Comparison of ENCODE assay signal across 17 cellular contexts in genomic region chr10:21238044-21238443, GRCh38.
DNase-seq lines count a peak whose midpoint lies in the region; ATAC-seq and TF ChIP-seq lines count a peak whose summit lies in the region.
"Had no signal": no experiment of that assay in that cellular context is flagged by ENCODE, and none has a peak within 500 bp of the region (broad histone marks: within the 10 kb centered on the region; RNA-seq: fewer than 3 reads in every experiment).

No MANE protein-coding gene starts in this region.

- no peaks in the 10 kb centered on the region for H3K27me3 ChIP-seq in dorsolateral prefrontal cortex
- H3K27me3 ChIP-seq: SJSA1 had no signal

- ATAC-seq in mucosa of descending colon, result peak; percentile 52
- ATAC-seq in HG02970 (IDR thresholded peaks at IDR 0.05; ENCODE audit: low FRiP score, unreplicated experiment), result no peak
- ATAC-seq: A549 had no signal

- H3K4me3 ChIP-seq in mucosa of descending colon, result no peak overlapping the region
- H3K4me3 ChIP-seq in dorsolateral prefrontal cortex, result no peak overlapping the region
- H3K4me3 ChIP-seq: A549, SJSA1 had no signal

- no peaks in the 10 kb centered on the region for H3K4me1 ChIP-seq in mucosa of descending colon (ENCODE audit: low read depth)
- H3K4me1 ChIP-seq: A549, SJSA1 had no signal

- no peaks in the 10 kb centered on the region for H3K36me3 ChIP-seq in mucosa of descending colon (ENCODE audit: low read depth)
- H3K36me3 ChIP-seq: SJSA1 had no signal

- no peaks in the 10 kb centered on the region for H3K9me3 ChIP-seq in mucosa of descending colon
- H3K9me3 ChIP-seq: A549, SJSA1 had no signal

- DNase-seq in DMS53 (lab: John Stamatoyannopoulos, UW) (peak; percentile 72), NCI-H146 (lab: John Stamatoyannopoulos, UW) (peak; percentile 50), NCI-H748 treated with DMSO at 0.1 percent for 48 hours (lab: John Stamatoyannopoulos, UW) (peak; percentile 29), mucosa of descending colon (no peak), dorsolateral prefrontal cortex (no peak)
- no peak for DNase-seq in stimulated activated CD4-positive, alpha-beta T cell treated with anti-CD3 and anti-CD28 coated beads, Interleukin-4, amount 100 ng/mL, for 4 hours
- no peak for DNase-seq in stimulated activated naive CD4-positive, alpha-beta T cell (lab: John Stamatoyannopoulos, UW)
- DNase-seq: GOT3, Karpas-422, NCI-H1048, NCI-H1417 treated with DMSO at 0.1 percent for 48 hours, NCI-H1930, NCI-H82, T-helper 1 cell had no signal

- no peak for TF ChIP-seq CTCF in mucosa of descending colon (IDR thresholded peaks at IDR 0.05)
- TF ChIP-seq CTCF in dorsolateral prefrontal cortex (IDR thresholded peaks at IDR 0.05 in 54 of 56, conservative IDR thresholded peaks at IDR 0.05 in 2 of 56; ENCODE audit: low read depth in 1 of 56, partially characterized antibody in 56 of 56), result no peak

- H3K27ac ChIP-seq in dorsolateral prefrontal cortex, result no peak overlapping the region
- H3K27ac ChIP-seq: A549, SJSA1 had no signal

- intact Hi-C loops in mucosa of descending colon (cut with DNase I, micrococcal nuclease), result no loop called here
- intact Hi-C loops in dorsolateral prefrontal cortex (cut with DNase I), result no loop called here

Comparison
In these comparisons a context has a peak if more than half of its experiments do, and no peak if none do; other contexts are left out.
1. DNase-seq: peak in DMS53 (single experiment), NCI-H146 (single experiment) and NCI-H748 treated with DMSO at 0.1 percent for 48 hours (single experiment); none in mucosa of descending colon (0 of 3), stimulated activated CD4-positive, alpha-beta T cell treated with anti-CD3 and anti-CD28 coated beads, Interleukin-4, amount 100 ng/mL, for 4 hours (0 of 2), stimulated activated naive CD4-positive, alpha-beta T cell (0 of 6) and dorsolateral prefrontal cortex (0 of 10).